1 cellular context compared by ENCODE assay signal in the genomic region with DNA sequence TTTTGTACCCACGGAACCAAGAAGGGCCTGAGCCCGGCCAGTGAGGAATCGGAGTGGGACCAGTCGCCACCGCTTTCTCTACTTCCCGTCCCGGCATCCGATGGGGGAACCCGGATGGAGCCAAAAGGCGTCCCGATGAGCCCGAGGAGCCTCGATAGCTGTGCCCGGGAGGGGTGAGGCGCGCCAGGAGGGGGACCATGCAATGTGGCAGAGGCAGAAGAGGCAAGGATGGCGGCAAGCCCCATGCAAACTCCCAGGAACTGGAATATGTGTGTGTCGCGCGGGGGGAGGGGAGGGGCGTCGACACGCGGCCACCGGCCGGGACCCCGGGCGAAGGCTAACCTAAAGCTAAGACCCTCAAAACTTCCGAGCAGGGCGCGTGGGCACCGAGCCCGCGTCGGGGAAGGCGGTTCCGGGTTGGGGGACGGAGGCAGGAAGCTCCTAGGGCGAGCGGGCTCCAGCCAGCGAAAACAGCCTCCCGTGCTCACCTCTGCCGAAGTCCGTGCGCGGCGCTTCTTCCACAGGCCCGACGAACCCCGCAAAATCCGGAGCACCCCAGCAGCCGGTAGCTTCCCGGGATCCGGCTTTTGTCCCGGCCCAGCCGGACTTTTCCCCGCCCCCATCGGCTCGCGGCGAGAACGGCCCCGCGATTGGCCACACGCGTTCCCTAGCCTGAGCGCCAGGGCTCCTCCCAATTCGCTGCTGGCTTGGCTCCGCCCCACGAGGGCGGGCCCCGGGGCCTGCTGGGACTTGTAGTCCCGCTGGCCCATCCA.
TF ChIP-seq lines count a peak whose summit lies in the region.

Gene ACLY (minus strand): TSS at position 560 of the 773 bp plus-strand sequence. CDS start 5,078 bp downstream, outside the sequence.

TF ChIP-seq in HepG2, 621 proteins besides CTCF, POLR2A, EP300 and RAD21 (continued from another document and continues in another):
- 0 out of 2 replicates have a peak, but pooled peaks have one; percentile 44 for TF ChIP-seq ONECUT2 (CRISPR knock-in tag; IDR thresholded peaks at IDR 0.05)
- no peak for TF ChIP-seq GFI1 (CRISPR knock-in tag; IDR thresholded peaks at IDR 0.05; ENCODE audit: borderline replicate concordance)
- no peak for TF ChIP-seq TCF7L2 (IDR thresholded peaks at IDR 0.05; ENCODE audit: low read depth, low read length)
- TF ChIP-seq KDM2A (CRISPR knock-in tag; IDR thresholded peaks at IDR 0.05; ENCODE audit: borderline replicate concordance, low read depth): 0 out of 2 replicates have a peak, but pooled peaks have one; percentile 39
- peak; percentile 66 for TF ChIP-seq BORCS8-MEF2B (CRISPR knock-in tag; IDR thresholded peaks at IDR 0.05)
- no peak for TF ChIP-seq ZNF598 (CRISPR knock-in tag; IDR thresholded peaks at IDR 0.05; ENCODE audit: borderline replicate concordance)
- peak; percentile 89 for TF ChIP-seq ARID4A (CRISPR knock-in tag; IDR thresholded peaks at IDR 0.05; ENCODE audit: borderline replicate concordance)
- no peak for TF ChIP-seq ZFYVE20 (CRISPR knock-in tag; IDR thresholded peaks at IDR 0.05; ENCODE audit: borderline replicate concordance, low read depth)
- TF ChIP-seq ZNF30 (CRISPR knock-in tag; IDR thresholded peaks at IDR 0.05): no peak; the same call in 1 of the 2 replicates
- TF ChIP-seq ZNF124 (CRISPR knock-in tag; IDR thresholded peaks at IDR 0.05): 0 out of 2 replicates have a peak, but pooled peaks have one; percentile 2
- no peak for TF ChIP-seq YEATS4 (CRISPR knock-in tag; IDR thresholded peaks at IDR 0.05; ENCODE audit: borderline replicate concordance)
- no peak for TF ChIP-seq ZNF234 (CRISPR knock-in tag; conservative IDR thresholded peaks at IDR 0.05)
- TF ChIP-seq TAF1 (CRISPR knock-in tag; IDR thresholded peaks at IDR 0.05): peak; percentile 88
- no peak for TF ChIP-seq SSRP1 (CRISPR knock-in tag; IDR thresholded peaks at IDR 0.05)
- TF ChIP-seq ZNF577 (CRISPR knock-in tag; IDR thresholded peaks at IDR 0.05; ENCODE audit: borderline replicate concordance, low read depth): no peak
- TF ChIP-seq POLR2AphosphoS5 (IDR thresholded peaks at IDR 0.05; ENCODE audit: low read depth, low read length): peak; percentile 89
- TF ChIP-seq BRCA1 (CRISPR knock-in tag; IDR thresholded peaks at IDR 0.05): no peak
- no peak for TF ChIP-seq GTF2F1 (IDR thresholded peaks at IDR 0.05; ENCODE audit: low read length)
- no peak for TF ChIP-seq SRSF4 (IDR thresholded peaks at IDR 0.05; ENCODE audit: low read depth, low read length, poor library complexity, severe bottlenecking)
- TF ChIP-seq ZNF557 (CRISPR knock-in tag; IDR thresholded peaks at IDR 0.05): no peak
- no peak for TF ChIP-seq ZNF282 (IDR thresholded peaks at IDR 0.05; ENCODE audit: partially characterized antibody)
- peak; percentile 55 for TF ChIP-seq KDM5A (IDR thresholded peaks at IDR 0.05; ENCODE audit: borderline replicate concordance, low read length)
- peak; percentile 59; the same call in 1 of the 2 replicates for TF ChIP-seq ZNF607 (CRISPR knock-in tag; IDR thresholded peaks at IDR 0.05; ENCODE audit: borderline replicate concordance)
- TF ChIP-seq, protein P1, sequence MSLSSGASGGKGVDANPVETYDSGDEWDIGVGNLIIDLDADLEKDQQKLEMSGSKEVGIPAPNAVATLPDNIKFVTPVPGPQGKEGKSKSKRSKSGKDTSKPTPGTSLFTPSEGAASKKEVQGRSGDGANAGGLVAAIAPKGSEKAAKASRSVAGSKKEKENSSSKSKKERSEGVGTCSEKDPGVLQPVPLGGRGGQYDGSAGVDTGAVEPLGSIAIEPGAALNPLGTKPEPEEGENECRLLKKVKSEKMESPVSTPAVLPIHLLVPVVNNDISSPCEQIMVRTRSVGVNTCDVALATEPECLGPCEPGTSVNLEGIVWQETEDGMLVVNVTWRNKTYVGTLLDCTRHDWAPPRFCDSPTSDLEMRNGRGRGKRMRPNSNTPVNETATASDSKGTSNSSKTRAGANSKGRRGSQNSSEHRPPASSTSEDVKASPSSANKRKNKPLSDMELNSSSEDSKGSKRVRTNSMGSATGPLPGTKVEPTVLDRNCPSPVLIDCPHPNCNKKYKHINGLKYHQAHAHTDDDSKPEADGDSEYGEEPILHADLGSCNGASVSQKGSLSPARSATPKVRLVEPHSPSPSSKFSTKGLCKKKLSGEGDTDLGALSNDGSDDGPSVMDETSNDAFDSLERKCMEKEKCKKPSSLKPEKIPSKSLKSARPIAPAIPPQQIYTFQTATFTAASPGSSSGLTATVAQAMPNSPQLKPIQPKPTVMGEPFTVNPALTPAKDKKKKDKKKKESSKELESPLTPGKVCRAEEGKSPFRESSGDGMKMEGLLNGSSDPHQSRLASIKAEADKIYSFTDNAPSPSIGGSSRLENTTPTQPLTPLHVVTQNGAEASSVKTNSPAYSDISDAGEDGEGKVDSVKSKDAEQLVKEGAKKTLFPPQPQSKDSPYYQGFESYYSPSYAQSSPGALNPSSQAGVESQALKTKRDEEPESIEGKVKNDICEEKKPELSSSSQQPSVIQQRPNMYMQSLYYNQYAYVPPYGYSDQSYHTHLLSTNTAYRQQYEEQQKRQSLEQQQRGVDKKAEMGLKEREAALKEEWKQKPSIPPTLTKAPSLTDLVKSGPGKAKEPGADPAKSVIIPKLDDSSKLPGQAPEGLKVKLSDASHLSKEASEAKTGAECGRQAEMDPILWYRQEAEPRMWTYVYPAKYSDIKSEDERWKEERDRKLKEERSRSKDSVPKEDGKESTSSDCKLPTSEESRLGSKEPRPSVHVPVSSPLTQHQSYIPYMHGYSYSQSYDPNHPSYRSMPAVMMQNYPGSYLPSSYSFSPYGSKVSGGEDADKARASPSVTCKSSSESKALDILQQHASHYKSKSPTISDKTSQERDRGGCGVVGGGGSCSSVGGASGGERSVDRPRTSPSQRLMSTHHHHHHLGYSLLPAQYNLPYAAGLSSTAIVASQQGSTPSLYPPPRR (CRISPR knock-in tag; IDR thresholded peaks at IDR 0.05; ENCODE audit: borderline replicate concordance): 0 out of 2 replicates have a peak, but pooled peaks have one; percentile 35
- TF ChIP-seq, protein P2, sequence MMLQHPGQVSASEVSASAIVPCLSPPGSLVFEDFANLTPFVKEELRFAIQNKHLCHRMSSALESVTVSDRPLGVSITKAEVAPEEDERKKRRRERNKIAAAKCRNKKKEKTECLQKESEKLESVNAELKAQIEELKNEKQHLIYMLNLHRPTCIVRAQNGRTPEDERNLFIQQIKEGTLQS (CRISPR knock-in tag; IDR thresholded peaks at IDR 0.05): no peak
- no peak for TF ChIP-seq NR1H2 (CRISPR knock-in tag; IDR thresholded peaks at IDR 0.05; ENCODE audit: borderline replicate concordance, low read depth)
- TF ChIP-seq ZNF224 (CRISPR knock-in tag; IDR thresholded peaks at IDR 0.05): no peak
- TF ChIP-seq, protein P3, sequence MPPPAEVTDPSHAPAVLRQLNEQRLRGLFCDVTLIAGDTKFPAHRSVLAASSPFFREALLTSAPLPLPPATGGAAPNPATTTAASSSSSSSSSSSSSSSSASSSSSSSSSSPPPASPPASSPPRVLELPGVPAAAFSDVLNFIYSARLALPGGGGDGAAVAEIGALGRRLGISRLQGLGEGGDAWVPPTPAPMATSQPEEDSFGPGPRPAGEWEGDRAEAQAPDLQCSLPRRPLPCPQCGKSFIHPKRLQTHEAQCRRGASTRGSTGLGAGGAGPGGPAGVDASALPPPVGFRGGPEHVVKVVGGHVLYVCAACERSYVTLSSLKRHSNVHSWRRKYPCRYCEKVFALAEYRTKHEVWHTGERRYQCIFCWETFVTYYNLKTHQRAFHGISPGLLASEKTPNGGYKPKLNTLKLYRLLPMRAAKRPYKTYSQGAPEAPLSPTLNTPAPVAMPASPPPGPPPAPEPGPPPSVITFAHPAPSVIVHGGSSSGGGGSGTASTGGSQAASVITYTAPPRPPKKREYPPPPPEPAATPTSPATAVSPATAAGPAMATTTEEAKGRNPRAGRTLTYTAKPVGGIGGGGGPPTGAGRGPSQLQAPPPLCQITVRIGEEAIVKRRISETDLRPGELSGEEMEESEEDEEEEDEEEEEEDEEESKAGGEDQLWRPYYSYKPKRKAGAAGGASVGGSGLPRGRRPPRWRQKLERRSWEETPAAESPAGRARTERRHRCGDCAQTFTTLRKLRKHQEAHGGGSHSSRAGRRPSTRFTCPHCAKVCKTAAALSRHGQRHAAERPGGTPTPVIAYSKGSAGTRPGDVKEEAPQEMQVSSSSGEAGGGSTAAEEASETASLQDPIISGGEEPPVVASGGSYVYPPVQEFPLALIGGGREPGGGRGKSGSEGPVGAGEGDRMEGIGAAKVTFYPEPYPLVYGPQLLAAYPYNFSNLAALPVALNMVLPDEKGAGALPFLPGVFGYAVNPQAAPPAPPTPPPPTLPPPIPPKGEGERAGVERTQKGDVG (CRISPR knock-in tag; IDR thresholded peaks at IDR 0.05; ENCODE audit: borderline replicate concordance): no peak; the same call in 1 of the 2 replicates
- TF ChIP-seq NKX3-1 (CRISPR knock-in tag; IDR thresholded peaks at IDR 0.05): peak; percentile 43; the same call in 1 of the 2 replicates
- no peak; the same call in 1 of the 2 replicates for TF ChIP-seq RXRB (CRISPR knock-in tag; IDR thresholded peaks at IDR 0.05; ENCODE audit: borderline replicate concordance)
- TF ChIP-seq ZNF260 (CRISPR knock-in tag; IDR thresholded peaks at IDR 0.05; ENCODE audit: borderline replicate concordance, low read depth): 0 out of 2 replicates have a peak, but pooled peaks have one; percentile 59
- TF ChIP-seq AGO2 (optimal IDR thresholded peaks at IDR 0.05; ENCODE audit: low read depth, low read length): peak; percentile 83
- TF ChIP-seq KAT2B (IDR thresholded peaks at IDR 0.05; ENCODE audit: borderline replicate concordance, low read depth, low read length): no peak
- TF ChIP-seq JUND (CRISPR knock-in tag; IDR thresholded peaks at IDR 0.05): no peak
- TF ChIP-seq ZNF816 (CRISPR knock-in tag; IDR thresholded peaks at IDR 0.05; ENCODE audit: borderline replicate concordance): peak; percentile 41; the same call in 1 of the 2 replicates
- no peak for TF ChIP-seq ARNT2 (CRISPR knock-in tag; IDR thresholded peaks at IDR 0.05; ENCODE audit: low read depth)
- TF ChIP-seq CHCHD3 (CRISPR knock-in tag; IDR thresholded peaks at IDR 0.05): peak; percentile 90; the same call in 1 of the 2 replicates
- TF ChIP-seq ZNF790 (CRISPR knock-in tag; IDR thresholded peaks at IDR 0.05; ENCODE audit: borderline replicate concordance): no peak
- TF ChIP-seq ZIK1 (CRISPR knock-in tag; IDR thresholded peaks at IDR 0.05; ENCODE audit: borderline replicate concordance, low read depth): no peak
- TF ChIP-seq IRF1 (CRISPR knock-in tag; IDR thresholded peaks at IDR 0.05; ENCODE audit: low read depth): no peak
- no peak; the same call in 1 of the 2 replicates for TF ChIP-seq TBX2 (CRISPR knock-in tag; IDR thresholded peaks at IDR 0.05; ENCODE audit: borderline replicate concordance)
- TF ChIP-seq MIER2 (CRISPR knock-in tag; IDR thresholded peaks at IDR 0.05): no peak
- TF ChIP-seq ZNF136 (CRISPR knock-in tag; IDR thresholded peaks at IDR 0.05; ENCODE audit: low read depth): 0 out of 2 replicates have a peak, but pooled peaks have one; percentile 10
- no peak for TF ChIP-seq GTF3A (CRISPR knock-in tag; conservative IDR thresholded peaks at IDR 0.05)
- no peak for TF ChIP-seq MLLT10 (CRISPR knock-in tag; IDR thresholded peaks at IDR 0.05)
- no peak for TF ChIP-seq IRX3 (CRISPR knock-in tag; IDR thresholded peaks at IDR 0.05; ENCODE audit: borderline replicate concordance, low read depth)
- TF ChIP-seq PHF21A (CRISPR knock-in tag; IDR thresholded peaks at IDR 0.05): 0 out of 2 replicates have a peak, but pooled peaks have one; percentile 20
- TF ChIP-seq DRAP1 (CRISPR knock-in tag; IDR thresholded peaks at IDR 0.05): peak; percentile 99
- no peak for TF ChIP-seq NFE2L2 (IDR thresholded peaks at IDR 0.05; ENCODE audit: low read length)
- no peak for TF ChIP-seq THYN1 (CRISPR knock-in tag; IDR thresholded peaks at IDR 0.05; ENCODE audit: borderline replicate concordance, low read depth)
- TF ChIP-seq ZBTB42 (CRISPR knock-in tag; IDR thresholded peaks at IDR 0.05): no peak; the same call in none of the 2 replicates
- peak; percentile 31 for TF ChIP-seq ZNF781 (CRISPR knock-in tag; IDR thresholded peaks at IDR 0.05; ENCODE audit: borderline replicate concordance, not compliant biosample characterization)
